Comparison of ENCODE assay signal across 8 cellular contexts in genomic region chr19:58218899-58219298, GRCh38.
DNase-seq lines count a peak whose midpoint lies in the region; ATAC-seq lines count a peak whose summit lies in the region.

No MANE protein-coding gene starts in this region.

- no peak for ATAC-seq in GM18867 (IDR thresholded peaks at IDR 0.05; ENCODE audit: unreplicated experiment)

- peak; percentile 12 to 22 for DNase-seq in activated CD4-positive, alpha-beta T cell treated with anti-CD3 and anti-CD28 coated beads for 24 hours (ENCODE audit: low read depth in 2 of 2)
- no peak for DNase-seq in activated CD4-positive, alpha-beta T cell treated with anti-CD3 and anti-CD28 coated beads, Interleukin-2, amount 50 U/mL, for 4 hours
- peak; percentile 66 for DNase-seq in OCI-M1 (lab: John Stamatoyannopoulos, UW)
- peak; percentile 9 for DNase-seq in central memory CD4-positive, alpha-beta T cell
- peak; percentile 29 for DNase-seq in stimulated activated CD4-positive, alpha-beta T cell treated with anti-CD3 and anti-CD28 coated beads, Interleukin-4, amount 100 ng/mL, for 24 hours
- DNase-seq in GM19238 (ENCODE audit: insufficient read length, low spot score), result no peak
- no peak for DNase-seq in T1000 (lab: John Stamatoyannopoulos, UW)

Comparison
In these comparisons a context has a peak if more than half of its experiments do, and no peak if none do; other contexts are left out.
1. DNase-seq: peak in activated CD4-positive, alpha-beta T cell treated with anti-CD3 and anti-CD28 coated beads for 24 hours (2 of 2), OCI-M1 (single experiment), central memory CD4-positive, alpha-beta T cell (single experiment) and stimulated activated CD4-positive, alpha-beta T cell treated with anti-CD3 and anti-CD28 coated beads, Interleukin-4, amount 100 ng/mL, for 24 hours (single experiment); none in activated CD4-positive, alpha-beta T cell treated with anti-CD3 and anti-CD28 coated beads, Interleukin-2, amount 50 U/mL, for 4 hours (0 of 2), GM19238 (single experiment) and T1000 (single experiment).